ENCODE assay signal across 8 cellular contexts in genomic region chr12:12696562-12697383, GRCh38. TPM values are rescaled to one million over a fixed set of nuclear protein-coding genes. Genes with fewer than 3 reads are reported as not detected.
DNase-seq lines count a peak whose midpoint lies in the region; ATAC-seq and TF ChIP-seq lines count a peak whose summit lies in the region.

No MANE protein-coding gene starts in this region.

- H3K4me3 ChIP-seq in kidney epithelial cell (ENCODE audit: low read depth, low read length), result peak overlapping the region; percentile 65

- no peaks in the 10 kb centered on the region for H3K27me3 ChIP-seq in kidney epithelial cell (ENCODE audit: control insufficient read depth, insufficient read depth, low read length)

- no peak for TF ChIP-seq CTCF in kidney epithelial cell (IDR thresholded peaks at IDR 0.05; ENCODE audit: insufficient read depth, low read length, poor library complexity, severe bottlenecking)

- DNase-seq in A172 (ENCODE audit: low spot score) (peak; percentile 71), NCI-H2227 (lab: John Stamatoyannopoulos, UW; ENCODE audit: unreplicated experiment) (peak; percentile 87), cerebellum (ENCODE audit: low spot score) (peak; percentile 83), kidney epithelial cell (ENCODE audit: low read depth) (no peak)
- DNase-seq in activated CD4-positive, CD25-positive, alpha-beta regulatory T cell treated with anti-CD3 and anti-CD28 coated beads, Interleukin-2, amount 50 U/mL, for 72 hours, result peak; percentile 88
- DNase-seq in stimulated activated CD4-positive, alpha-beta T cell treated with anti-CD3 and anti-CD28 coated beads, Interleukin-15, amount 100 ng/mL, for 48 hours (ENCODE audit: low read depth in 2 of 2), result peak; percentile 81 to 85

- ATAC-seq in GM18867 (IDR thresholded peaks at IDR 0.05; ENCODE audit: unreplicated experiment) (peak; percentile 68), HG03103 (IDR thresholded peaks at IDR 0.05; ENCODE audit: low read depth, unreplicated experiment) (peak; percentile 46)

- H3K36me3 ChIP-seq in kidney epithelial cell (ENCODE audit: control insufficient read depth, insufficient read depth, low read length), result no peaks in the 10 kb centered on the region

RNA-seq across cellular contexts. Expression of gene GPR19, which starts 0.8 kb away (rescaled TPM):
- total RNA-seq in A172 (2014; rRNA removed; shearing (Covaris generic)), result 0.57 and 0.84 TPM in 2 replicates
- total RNA-seq in cerebellum, result 23.0 TPM
- 0.27 and 0.84 TPM in 2 replicates for total RNA-seq in kidney epithelial cell

RNA-seq across cellular contexts. Expression of gene CDKN1B, which starts 20.4 kb away (rescaled TPM):
- total RNA-seq in A172 (2014; rRNA removed; shearing (Covaris generic)), result 18.1 and 20.0 TPM in 2 replicates
- total RNA-seq in cerebellum, result 64.6 TPM
- 25.5 and 26.5 TPM in 2 replicates for total RNA-seq in kidney epithelial cell

Comparison
In these comparisons a context has a peak if more than half of its experiments do, and no peak if none do; other contexts are left out.
1. RNA of gene GPR19, which starts 0.8 kb away (total RNA-seq): 23.0 TPM in cerebellum (single experiment); 0.57 to 0.84 TPM in A172 and 0.27 to 0.84 TPM in kidney epithelial cell; every median in the first group is over 10 times any median in the second.